In genomic region chr4:173509031-173510001, GRCh38 we compare ENCODE assay signal across 8 cellular contexts. TPM values are rescaled to one million over a fixed set of nuclear protein-coding genes. Genes with fewer than 3 reads are reported as not detected.
DNase-seq lines count a peak whose midpoint lies in the region; ATAC-seq and TF ChIP-seq lines count a peak whose summit lies in the region.

No MANE protein-coding gene starts in this region.

- no peak overlapping the region for H2BK5ac ChIP-seq in mesenchymal stem cell (ENCODE audit: low read depth, low read length, poor library complexity, severe bottlenecking)

- peaks cover 7% of the 10 kb centered on the region for H3K4me1 ChIP-seq in mesenchymal stem cell (ENCODE audit: control insufficient read depth, insufficient read depth, low read depth, low read length)
- H3K4me1 ChIP-seq in vagina, result peaks cover 29% of the 10 kb centered on the region
- H3K4me1 ChIP-seq in SJCRH30, result no peaks in the 10 kb centered on the region

- H2BK12ac ChIP-seq in mesenchymal stem cell (ENCODE audit: low read length in 2 of 2), result peak overlapping the region; percentile 73 to 92

- no peak for TF ChIP-seq CTCF in vagina (IDR thresholded peaks at IDR 0.05)

- H2AFZ ChIP-seq in mesenchymal stem cell (ENCODE audit: low read depth, low read length), result peak overlapping the region; percentile 67

- peak overlapping the region; percentile 92 for H3K9ac ChIP-seq in mesenchymal stem cell (ENCODE audit: low read length)

- H3K18ac ChIP-seq in mesenchymal stem cell (ENCODE audit: low read depth in 1 of 2, low read length in 2 of 2), result peak overlapping the region; percentile 94 to 98

- peak overlapping the region; percentile 99 for H2BK15ac ChIP-seq in mesenchymal stem cell (ENCODE audit: low read depth, poor library complexity, severe bottlenecking)

- H3K27ac ChIP-seq in mesenchymal stem cell (ENCODE audit: low read length, poor library complexity, severe bottlenecking) (no peak overlapping the region), vagina (peak overlapping the region; percentile 62), SJCRH30 (no peak overlapping the region)

- DNase-seq in cerebellar cortex (ENCODE audit: low spot score), result peak; percentile 24
- DNase-seq in mesenchymal stem cell, result peak; percentile 73
- DNase-seq in vagina (ENCODE audit: extremely low spot score in 2 of 2), result no peak
- no peak for DNase-seq in OCI-M2 (lab: John Stamatoyannopoulos, UW; ENCODE audit: unreplicated experiment)
- no peak for DNase-seq in 8988T
- DNase-seq in SJCRH30, result no peak

- H3K36me3 ChIP-seq in mesenchymal stem cell (ENCODE audit: control insufficient read depth in 1 of 2, insufficient read depth in 2 of 2, low read depth in 1 of 2, low read length in 2 of 2) (peaks cover 7 to 15% of the 10 kb centered on the region in 2 experiments), vagina (no peaks in the 10 kb centered on the region), SJCRH30 (no peaks in the 10 kb centered on the region)

- H4K8ac ChIP-seq in mesenchymal stem cell (ENCODE audit: low read length), result peak overlapping the region; percentile 96

- H3K9me3 ChIP-seq in mesenchymal stem cell (ENCODE audit: control insufficient read depth, low read length) (no peaks in the 10 kb centered on the region), vagina (no peaks in the 10 kb centered on the region), SJCRH30 (replicated peaks) (no peaks in the 10 kb centered on the region)

- peak overlapping the region in 1 of 2 experiments; percentile 83 for H3K23ac ChIP-seq in mesenchymal stem cell (ENCODE audit: low read length in 2 of 2)

- H3K4me2 ChIP-seq in mesenchymal stem cell (ENCODE audit: low read length, poor library complexity, severe bottlenecking), result peak overlapping the region; percentile 89

- intact Hi-C loops in vagina (cut with DNase I), result no loop called here

- H2AK5ac ChIP-seq in mesenchymal stem cell (ENCODE audit: low read length, severe bottlenecking), result no peak overlapping the region

- H3K27me3 ChIP-seq in mesenchymal stem cell (ENCODE audit: control insufficient read depth in 1 of 2, insufficient read depth in 1 of 2, low read length in 2 of 2), result peaks cover 0 to 96% of the 10 kb centered on the region in 2 experiments
- no peaks in the 10 kb centered on the region for H3K27me3 ChIP-seq in vagina
- H3K27me3 ChIP-seq in SJCRH30, result no peaks in the 10 kb centered on the region

- peak overlapping the region in 1 of 2 experiments; percentile 83 for H3K14ac ChIP-seq in mesenchymal stem cell (ENCODE audit: low read length in 2 of 2)

- H3K4ac ChIP-seq in mesenchymal stem cell (ENCODE audit: low read depth in 1 of 2, low read length in 2 of 2), result peak overlapping the region; percentile 84 to 94

- H2BK120ac ChIP-seq in mesenchymal stem cell (ENCODE audit: low read depth, low read length), result peak overlapping the region; percentile 86

- H3K4me3 ChIP-seq in mesenchymal stem cell (ENCODE audit: insufficient read depth in 1 of 2, low read depth in 1 of 2, low read length in 2 of 2) (peak overlapping the region; percentile 57 to 80), vagina (peak overlapping the region; percentile 47 to 53), SJCRH30 (no peak overlapping the region)

- peak overlapping the region; percentile 95 for H4K91ac ChIP-seq in mesenchymal stem cell (ENCODE audit: low read length)

- no peaks in the 10 kb centered on the region for H3K79me1 ChIP-seq in mesenchymal stem cell (replicated peaks; ENCODE audit: low read length, poor library complexity, severe bottlenecking)

- peak in 1 of 2 donors; percentile 14 for TF ChIP-seq POLR2A in vagina (IDR thresholded peaks at IDR 0.05)

- ATAC-seq in GM18508 (IDR thresholded peaks at IDR 0.05; ENCODE audit: insufficient read depth, unreplicated experiment) (peak; percentile 25), HG03045 (IDR thresholded peaks at IDR 0.05; ENCODE audit: unreplicated experiment) (peak; percentile 30)

- 7% methylated on average over 59 of the region's 72 CpGs for WGBS in mesenchymal stem cell

RNA-seq across cellular contexts. Expression of gene HAND2, which starts 20.7 kb away (rescaled TPM):
- 171 TPM for polyA plus RNA-seq in mesenchymal stem cell (2013, experiment 1 of 2)
- polyA plus RNA-seq in mesenchymal stem cell (2013, experiment 2 of 2), result 173 TPM
- 26.0 TPM for total RNA-seq in vagina
- total RNA-seq in SJCRH30 (2014; rRNA removed; shearing (Covaris generic)), result 2.3 and 3.4 TPM in 2 replicates

Comparison
In these comparisons a context has a peak if more than half of its experiments do, and no peak if none do; other contexts are left out.
1. DNase-seq: peak in cerebellar cortex (single experiment) and mesenchymal stem cell (single experiment); none in vagina (0 of 2), OCI-M2 (single experiment), 8988T (single experiment) and SJCRH30 (0 of 2).